In the genomic region with DNA sequence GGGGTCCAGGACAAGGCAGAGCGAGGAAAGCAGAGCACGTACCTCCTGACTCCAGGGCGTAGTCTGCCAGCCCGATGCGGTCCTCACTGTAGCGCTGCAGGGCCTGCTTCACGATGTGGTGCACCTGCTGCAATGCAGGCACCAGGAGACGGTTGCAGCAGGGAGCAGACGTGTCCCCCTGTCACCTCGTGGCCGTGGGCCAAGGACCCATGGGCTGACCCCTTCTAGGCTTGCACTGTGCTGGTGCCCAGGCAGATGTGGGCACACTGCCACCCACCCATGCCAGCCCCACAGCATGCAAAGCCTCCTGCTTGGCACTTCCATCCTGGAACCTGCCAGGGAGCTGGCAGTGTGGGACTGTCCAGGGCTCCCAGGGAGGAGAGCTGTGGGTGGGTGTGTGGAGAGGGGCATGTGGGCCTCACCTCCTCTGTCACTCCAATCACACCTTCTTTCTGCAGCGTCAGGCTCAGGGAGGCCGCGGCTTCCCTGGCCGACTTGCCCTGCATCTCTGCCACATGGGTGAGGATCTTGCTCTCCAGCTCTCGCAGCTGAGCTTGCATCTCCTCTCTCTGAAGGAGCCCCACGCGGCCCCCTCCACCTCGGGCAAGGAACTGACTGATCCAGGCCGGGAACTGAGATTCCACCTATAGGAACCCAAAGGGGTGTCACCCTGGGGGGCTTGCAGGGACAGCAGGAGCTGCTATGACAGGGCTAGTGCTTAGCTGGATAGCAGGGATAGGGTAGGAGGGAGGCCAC, we compare ENCODE assay signal across 1 cellular context.
TF ChIP-seq lines count a peak whose summit lies in the region.

No MANE protein-coding gene starts in this region.

TF ChIP-seq in HEK293, 187 proteins besides CTCF, POLR2A, EP300 and RAD21 (continued from another document):
- TF ChIP-seq, protein P1, sequence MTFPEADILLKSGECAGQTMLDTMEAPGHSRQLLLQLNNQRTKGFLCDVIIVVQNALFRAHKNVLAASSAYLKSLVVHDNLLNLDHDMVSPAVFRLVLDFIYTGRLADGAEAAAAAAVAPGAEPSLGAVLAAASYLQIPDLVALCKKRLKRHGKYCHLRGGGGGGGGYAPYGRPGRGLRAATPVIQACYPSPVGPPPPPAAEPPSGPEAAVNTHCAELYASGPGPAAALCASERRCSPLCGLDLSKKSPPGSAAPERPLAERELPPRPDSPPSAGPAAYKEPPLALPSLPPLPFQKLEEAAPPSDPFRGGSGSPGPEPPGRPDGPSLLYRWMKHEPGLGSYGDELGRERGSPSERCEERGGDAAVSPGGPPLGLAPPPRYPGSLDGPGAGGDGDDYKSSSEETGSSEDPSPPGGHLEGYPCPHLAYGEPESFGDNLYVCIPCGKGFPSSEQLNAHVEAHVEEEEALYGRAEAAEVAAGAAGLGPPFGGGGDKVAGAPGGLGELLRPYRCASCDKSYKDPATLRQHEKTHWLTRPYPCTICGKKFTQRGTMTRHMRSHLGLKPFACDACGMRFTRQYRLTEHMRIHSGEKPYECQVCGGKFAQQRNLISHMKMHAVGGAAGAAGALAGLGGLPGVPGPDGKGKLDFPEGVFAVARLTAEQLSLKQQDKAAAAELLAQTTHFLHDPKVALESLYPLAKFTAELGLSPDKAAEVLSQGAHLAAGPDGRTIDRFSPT (tag by site-specific recombination; IDR thresholded peaks at IDR 0.05) = peak; percentile 83
- no peak for TF ChIP-seq ZNF155 (tag by site-specific recombination; IDR thresholded peaks at IDR 0.05)
